Comparison of ENCODE assay signal across 8 cellular contexts in the genomic region with DNA sequence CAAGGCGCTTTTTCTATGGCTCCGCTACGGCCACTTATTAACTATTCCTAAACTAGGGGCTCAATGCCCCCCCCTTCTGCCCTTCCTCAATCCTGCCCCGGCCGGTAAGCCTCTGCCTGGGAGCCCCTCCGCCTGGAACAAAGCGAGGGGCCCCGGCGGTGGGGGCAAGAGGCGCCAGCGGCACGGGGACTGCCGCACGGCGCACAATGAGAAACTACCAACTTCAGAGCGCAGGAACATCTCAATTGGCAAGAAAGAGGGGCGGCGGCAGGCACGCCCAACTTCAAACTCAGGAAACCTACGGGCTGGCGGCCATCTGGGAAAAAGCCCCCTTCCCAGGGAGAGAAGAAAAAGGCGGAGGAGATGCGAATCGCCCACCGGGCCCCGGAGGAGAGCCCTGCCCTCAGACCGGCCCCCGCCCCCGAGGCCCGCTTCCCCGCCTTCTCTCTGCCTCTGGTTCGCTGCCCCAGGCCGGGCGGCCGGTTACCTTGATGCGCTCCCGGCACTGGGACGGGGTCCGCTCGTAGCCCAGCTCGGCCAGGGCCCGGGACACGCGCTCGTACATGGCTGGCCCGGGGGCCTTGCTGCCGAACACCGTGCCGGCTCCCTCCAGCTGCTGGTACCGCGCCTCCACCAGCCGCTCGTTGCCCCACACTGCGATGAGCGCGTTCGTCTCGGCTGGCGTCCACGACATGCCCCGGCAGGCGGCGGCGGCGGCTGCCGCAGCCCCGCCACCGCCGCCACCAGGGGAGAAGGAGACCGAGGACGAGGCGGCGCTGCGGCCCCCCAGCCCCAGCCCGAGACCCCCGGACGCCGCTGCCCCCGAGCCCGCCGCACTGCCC. TPM values are rescaled to one million over a fixed set of nuclear protein-coding genes. Genes with fewer than 3 reads are reported as not detected.
DNase-seq lines count a peak whose midpoint lies in the region; ATAC-seq, FAIRE-seq and TF ChIP-seq lines count a peak whose summit lies in the region.

No MANE protein-coding gene starts in this region.

- no peak for FAIRE-seq in small intestine (lab: Jason Lieb, UNC)

- H3K36me3 ChIP-seq in BLaER1 (no peaks in the 10 kb centered on the region), small intestine (ENCODE audit: control insufficient read depth in 2 of 2, insufficient read depth in 2 of 2, low read length in 2 of 2) (no peaks in the 10 kb centered on the region)

- H3K27ac ChIP-seq in BLaER1 (peak overlapping the region; percentile 96), small intestine (ENCODE audit: low read depth in 1 of 2, low read length in 1 of 2) (peak overlapping the region; percentile 80 to 100)

- no peaks in the 10 kb centered on the region for H3K36me3 Mint-ChIP-seq in T-helper 17 cell (ENCODE audit: low read depth)

- H3K9me3 ChIP-seq in BLaER1, result no peaks in the 10 kb centered on the region
- no peaks in the 10 kb centered on the region for H3K9me3 ChIP-seq in T-helper 17 cell (ENCODE audit: control insufficient read depth, low read length, poor library complexity, severe bottlenecking)
- H3K9me3 ChIP-seq in small intestine (ENCODE audit: control insufficient read depth, low read depth), result no peaks in the 10 kb centered on the region

- peak overlapping the region; percentile 89 for H3K4me2 ChIP-seq in BLaER1

- peaks cover 36% of the 10 kb centered on the region for H3K4me1 ChIP-seq in BLaER1
- peaks cover 0 to 6% of the 10 kb centered on the region in 2 donors for H3K4me1 ChIP-seq in small intestine (ENCODE audit: control insufficient read depth in 2 of 2, insufficient read depth in 1 of 2, low read depth in 1 of 2, low read length in 1 of 2)

- ATAC-seq in HG03378 (IDR thresholded peaks at IDR 0.05; ENCODE audit: unreplicated experiment) (peak; percentile 43), T-helper 17 cell (peak; percentile 69)

- TF ChIP-seq CTCF in astrocyte of the cerebellum (IDR thresholded peaks at IDR 0.05; ENCODE audit: low read depth, low read length, missing control alignments), result no peak

- peak overlapping the region; percentile 85 for H3K9ac ChIP-seq in BLaER1

- H3K4me3 Mint-ChIP-seq in T-helper 17 cell, result peak overlapping the region; percentile 95

- H3K4me3 ChIP-seq in BLaER1 (peak overlapping the region; percentile 79), astrocyte of the cerebellum (ENCODE audit: low read depth, low read length) (peak overlapping the region; percentile 72), iPS-11a (ENCODE audit: low read depth, low read length) (peak overlapping the region; percentile 86), small intestine (ENCODE audit: low read depth in 1 of 2, low read length in 2 of 2) (peak overlapping the region; percentile 98 to 99)

- DNase-seq in GM19238 (ENCODE audit: insufficient read length, low spot score) (peak; percentile 35), T-helper 17 cell (peak; percentile 33 to 43 (median 43)), astrocyte of the cerebellum (ENCODE audit: low read depth) (no peak), small intestine (peak; percentile 20), NCI-H774 (lab: John Stamatoyannopoulos, UW) (no peak)

- H3K27me3 ChIP-seq in BLaER1, result no peaks in the 10 kb centered on the region
- H3K27me3 ChIP-seq in small intestine (ENCODE audit: control insufficient read depth in 2 of 2, insufficient read depth in 2 of 2, low read length in 2 of 2), result no peaks in the 10 kb centered on the region

- H3K27me3 Mint-ChIP-seq in T-helper 17 cell, result no peaks in the 10 kb centered on the region

- WGBS in small intestine, 3 donors, result 0 to 1% (median 1%) methylated on average over 67 to 81 of the region's 81 CpGs

- H3K27ac Mint-ChIP-seq in T-helper 17 cell, result peak overlapping the region; percentile 92

- H3K4me1 Mint-ChIP-seq in T-helper 17 cell, result peaks cover 12% of the 10 kb centered on the region

- peaks cover 45% of the 10 kb centered on the region for H4K20me1 ChIP-seq in BLaER1

- in situ Hi-C loops in astrocyte of the cerebellum (cut with HindIII; ENCODE audit: low sequenced_read_pairs), result no loop called here

RNA-seq across cellular contexts. Expression of a gene that starts 0.6 kb away (rescaled TPM):
- 10 to 100 TPM; 10.1 to 11.3 TPM for total RNA-seq in T-helper 17 cell
- polyA plus RNA-seq in small intestine, result 1 to 10 TPM; 4.4 to 6.5 (median 6.2) TPM

RNA-seq across cellular contexts. Expression of a gene that starts 37.5 kb away (rescaled TPM):
- total RNA-seq in T-helper 17 cell, result 10 to 100 TPM in 1 of 2 donors, 1 to 10 TPM in 1; 3.5 to 30.5 TPM
- 10 to 100 TPM in 1 of 3 donors, 1 to 10 TPM in 1, under 1 TPM in 1; 0.67 to 38.3 (median 1.4) TPM for polyA plus RNA-seq in small intestine

RNA-seq across cellular contexts. Expression of a gene that starts 47.5 kb away (rescaled TPM):
- total RNA-seq in T-helper 17 cell, result under 1 TPM; 0.32 to 0.57 TPM
- polyA plus RNA-seq in small intestine, result under 1 TPM in 1 of 3 donors, not detected in 2; 0.91 TPM

RNA-seq across cellular contexts. Expression of a gene that starts 59.9 kb away (rescaled TPM):
- total RNA-seq in T-helper 17 cell, result 100 to 1,000 TPM in 1 of 2 donors, 10 to 100 TPM in 1; 20.8 to 614 TPM
- 1 to 10 TPM in 1 of 3 donors, under 1 TPM in 1, not detected in 1; 0.67 to 6.5 TPM for polyA plus RNA-seq in small intestine

Comparison
In these comparisons a context has a peak if more than half of its experiments do, and no peak if none do; other contexts are left out.
1. DNase-seq: peak in GM19238 (single experiment), T-helper 17 cell (3 of 3) and small intestine (single experiment); none in astrocyte of the cerebellum (single experiment) and NCI-H774 (single experiment).
2. Peak in every context shown above with its lines, with median percentiles within 50 percentile points of each other: H3K4me3 ChIP-seq.